8 cellular contexts compared by ENCODE assay signal in the genomic region with DNA sequence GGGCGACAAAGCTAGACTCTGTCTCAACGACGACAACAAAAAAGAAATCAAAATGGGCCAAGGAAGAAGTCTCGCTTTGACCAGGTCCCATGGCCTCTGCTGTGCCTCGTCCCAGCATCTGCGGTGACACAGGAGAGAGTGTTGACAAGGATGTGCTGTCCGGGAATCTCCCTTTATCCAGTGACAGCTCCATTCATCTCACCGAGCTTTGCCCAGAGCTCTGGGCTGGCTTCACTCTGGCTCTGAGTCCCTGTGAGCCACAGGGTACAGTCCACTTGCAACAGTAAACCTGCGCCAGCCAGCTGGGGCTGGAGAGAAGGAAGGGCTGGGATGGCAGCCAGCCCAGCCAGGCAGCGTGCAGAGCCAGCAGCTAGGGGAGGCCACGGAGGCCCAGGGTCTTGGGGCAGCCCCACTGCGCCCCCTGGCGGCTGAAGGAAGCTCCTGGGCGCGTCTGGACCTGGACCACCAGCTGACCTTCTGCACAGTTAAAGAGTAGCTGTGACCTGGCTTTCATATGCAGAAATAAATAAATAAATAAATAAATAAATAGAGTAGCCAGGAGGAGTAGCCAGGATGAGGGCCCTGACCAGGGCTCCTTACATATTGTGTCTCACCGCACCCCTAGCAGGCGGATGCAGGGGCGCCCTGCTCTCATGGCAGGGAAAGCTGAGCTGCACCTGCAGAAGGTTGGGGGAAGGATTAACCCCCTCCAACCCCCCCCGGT. TPM values are rescaled to one million over a fixed set of nuclear protein-coding genes. Genes with fewer than 3 reads are reported as not detected.
DNase-seq lines count a peak whose midpoint lies in the region; ATAC-seq and TF ChIP-seq lines count a peak whose summit lies in the region.

No MANE protein-coding gene starts in this region.

- H3K36me3 Mint-ChIP-seq in activated naive CD8-positive, alpha-beta T cell treated with anti-CD3 and anti-CD28 coated beads for 36 hours: no peaks in the 10 kb centered on the region

- H3K9me3 ChIP-seq in transverse colon: no peaks in the 10 kb centered on the region

- peaks cover 6% of the 10 kb centered on the region for H3K4me1 Mint-ChIP-seq in activated naive CD8-positive, alpha-beta T cell treated with anti-CD3 and anti-CD28 coated beads for 36 hours

- TF ChIP-seq EP300 in transverse colon (IDR thresholded peaks at IDR 0.05; ENCODE audit: low read depth): no peak

- H3K36me3 ChIP-seq in transverse colon: no peaks in the 10 kb centered on the region

- H3K27ac ChIP-seq in 22Rv1 (no peak overlapping the region), transverse colon (peak overlapping the region; percentile 36 to 73 (median 65))

- no peak overlapping the region for H3K27ac Mint-ChIP-seq in activated naive CD8-positive, alpha-beta T cell treated with anti-CD3 and anti-CD28 coated beads for 36 hours

- TF ChIP-seq CTCF in 22Rv1 (IDR thresholded peaks at IDR 0.05) (peak; percentile 91), NB4 (IDR thresholded peaks at IDR 0.05; ENCODE audit: low read depth, low read length) (peak; percentile 86), transverse colon (IDR thresholded peaks at IDR 0.05) (peak; percentile 86 to 94 (median 93))

- intact Hi-C loops in Right ventricle myocardium inferior (cut with DNase I) (loop anchor here (5.0 to 10.0 kb wide), 3 partner anchors 122 to 874 kb away; no protein-coding TSS in a partner anchor), posterior vena cava (cut with DNase I) (loop anchor here (5.0 kb wide), 2 partner anchors 112 to 957 kb away; no protein-coding TSS in a partner anchor), transverse colon (cut with DNase I; ENCODE audit: low total_unique reads) (loop anchor here (10.0 kb wide), 1 partner anchor 124 kb away; no protein-coding TSS in a partner anchor)

- DNase-seq in NB4 (ENCODE audit: low read depth) (peak; percentile 81), SKM-1 treated with dmso at 0.1 percent for 144 hours (lab: John Stamatoyannopoulos, UW; ENCODE audit: unreplicated experiment) (peak; percentile 71), Right ventricle myocardium inferior (ENCODE audit: missing footprints) (peak; percentile 95), posterior vena cava (ENCODE audit: low spot score) (peak; percentile 97), transverse colon (peak; percentile 92)
- DNase-seq in activated naive CD8-positive, alpha-beta T cell treated with anti-CD3 and anti-CD28 coated beads for 36 hours: peak; percentile 79

- no peaks in the 10 kb centered on the region for H3K27me3 ChIP-seq in transverse colon

- peaks cover 4 to 24% (median 15%) of the 10 kb centered on the region in 4 donors for H3K4me1 ChIP-seq in transverse colon

- 36 to 70% methylated on average over 2 to 19 of the region's 19 CpGs for WGBS in transverse colon (ENCODE audit: low coverage in 1 of 2), 2 donors

- no peak for TF ChIP-seq POLR2A in NB4 (IDR thresholded peaks at IDR 0.05; ENCODE audit: extremely low read depth, insufficient read length)
- TF ChIP-seq POLR2A in transverse colon (IDR thresholded peaks at IDR 0.05): no peak

- H3K9me3 Mint-ChIP-seq in activated naive CD8-positive, alpha-beta T cell treated with anti-CD3 and anti-CD28 coated beads for 36 hours: no peaks in the 10 kb centered on the region

- H3K4me3 ChIP-seq in NB4 (ENCODE audit: low read depth, low read length) (no peak overlapping the region), transverse colon (no peak overlapping the region)

- H3K27me3 Mint-ChIP-seq in activated naive CD8-positive, alpha-beta T cell treated with anti-CD3 and anti-CD28 coated beads for 36 hours: no peaks in the 10 kb centered on the region

- ATAC-seq in GM18498 (IDR thresholded peaks at IDR 0.05; ENCODE audit: unreplicated experiment) (peak; percentile 70), Right ventricle myocardium inferior (peak; percentile 98)

- in situ Hi-C loops in transverse colon (cut with MboI; ENCODE audit: low pct_ligation_motif_present in 1 of 4, low pct_unique_long_range_greater_than_20kb in 1 of 4, low sequenced_read_pairs in 3 of 4): loop anchor here in 2 of 4 donors (10.0 to 25.0 kb wide), 2 partner anchors 284 to 287 kb away; no protein-coding TSS in a partner anchor

- no peak overlapping the region for H3K4me3 Mint-ChIP-seq in activated naive CD8-positive, alpha-beta T cell treated with anti-CD3 and anti-CD28 coated beads for 36 hours

RNA-seq across cellular contexts. Expression of a gene that starts 29.7 kb away (rescaled TPM):
- total RNA-seq in activated naive CD8-positive, alpha-beta T cell treated with anti-CD3 and anti-CD28 coated beads for 36 hours: 1,000 to 10,000 TPM; 3,744 to 3,761 TPM
- total RNA-seq in Right ventricle myocardium inferior (169 TPM), posterior vena cava (1,000 to 10,000 TPM in 1 of 2 donors, 100 to 1,000 TPM in 1; 578 to 1,026 TPM), transverse colon (100 to 1,000 TPM; 202 to 407 (median 320) TPM)

RNA-seq across cellular contexts. Expression of a gene that starts 31.4 kb away (rescaled TPM):
- total RNA-seq in activated naive CD8-positive, alpha-beta T cell treated with anti-CD3 and anti-CD28 coated beads for 36 hours: 10 to 100 TPM; 36.8 to 39.6 TPM
- total RNA-seq in Right ventricle myocardium inferior: 133 TPM
- total RNA-seq in posterior vena cava: 100 to 1,000 TPM in 1 of 2 donors, 10 to 100 TPM in 1; 94.9 to 116 TPM
- 100 to 1,000 TPM in 3 of 4 donors, 10 to 100 TPM in 1; 80.3 to 657 (median 105) TPM for total RNA-seq in transverse colon
